1 cellular context compared by ENCODE assay signal in the genomic region with DNA sequence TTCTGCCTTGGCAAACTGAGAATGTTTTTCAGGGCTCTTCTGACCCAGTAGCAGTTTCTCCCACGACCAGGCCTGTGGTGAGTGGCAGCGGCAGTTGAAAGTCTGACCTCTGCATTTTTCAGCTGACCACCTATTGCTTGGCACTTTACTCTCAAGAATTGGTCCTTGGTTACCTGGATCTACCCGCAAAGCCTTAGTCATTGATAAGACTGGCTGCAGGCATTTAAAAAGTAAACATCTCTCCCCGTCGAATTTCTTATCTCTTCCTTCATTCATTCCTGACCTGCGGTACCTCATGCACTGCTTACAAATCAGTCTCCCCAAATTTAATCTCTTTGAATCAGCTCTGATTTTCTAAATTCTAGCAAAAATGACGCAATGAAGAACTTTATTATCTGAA.
TF ChIP-seq lines count a peak whose summit lies in the region.

No MANE protein-coding gene starts in this region.

TF ChIP-seq in K562, 482 proteins besides CTCF, POLR2A, EP300 and RAD21 (continued from another document):
- TF ChIP-seq, protein P1, sequence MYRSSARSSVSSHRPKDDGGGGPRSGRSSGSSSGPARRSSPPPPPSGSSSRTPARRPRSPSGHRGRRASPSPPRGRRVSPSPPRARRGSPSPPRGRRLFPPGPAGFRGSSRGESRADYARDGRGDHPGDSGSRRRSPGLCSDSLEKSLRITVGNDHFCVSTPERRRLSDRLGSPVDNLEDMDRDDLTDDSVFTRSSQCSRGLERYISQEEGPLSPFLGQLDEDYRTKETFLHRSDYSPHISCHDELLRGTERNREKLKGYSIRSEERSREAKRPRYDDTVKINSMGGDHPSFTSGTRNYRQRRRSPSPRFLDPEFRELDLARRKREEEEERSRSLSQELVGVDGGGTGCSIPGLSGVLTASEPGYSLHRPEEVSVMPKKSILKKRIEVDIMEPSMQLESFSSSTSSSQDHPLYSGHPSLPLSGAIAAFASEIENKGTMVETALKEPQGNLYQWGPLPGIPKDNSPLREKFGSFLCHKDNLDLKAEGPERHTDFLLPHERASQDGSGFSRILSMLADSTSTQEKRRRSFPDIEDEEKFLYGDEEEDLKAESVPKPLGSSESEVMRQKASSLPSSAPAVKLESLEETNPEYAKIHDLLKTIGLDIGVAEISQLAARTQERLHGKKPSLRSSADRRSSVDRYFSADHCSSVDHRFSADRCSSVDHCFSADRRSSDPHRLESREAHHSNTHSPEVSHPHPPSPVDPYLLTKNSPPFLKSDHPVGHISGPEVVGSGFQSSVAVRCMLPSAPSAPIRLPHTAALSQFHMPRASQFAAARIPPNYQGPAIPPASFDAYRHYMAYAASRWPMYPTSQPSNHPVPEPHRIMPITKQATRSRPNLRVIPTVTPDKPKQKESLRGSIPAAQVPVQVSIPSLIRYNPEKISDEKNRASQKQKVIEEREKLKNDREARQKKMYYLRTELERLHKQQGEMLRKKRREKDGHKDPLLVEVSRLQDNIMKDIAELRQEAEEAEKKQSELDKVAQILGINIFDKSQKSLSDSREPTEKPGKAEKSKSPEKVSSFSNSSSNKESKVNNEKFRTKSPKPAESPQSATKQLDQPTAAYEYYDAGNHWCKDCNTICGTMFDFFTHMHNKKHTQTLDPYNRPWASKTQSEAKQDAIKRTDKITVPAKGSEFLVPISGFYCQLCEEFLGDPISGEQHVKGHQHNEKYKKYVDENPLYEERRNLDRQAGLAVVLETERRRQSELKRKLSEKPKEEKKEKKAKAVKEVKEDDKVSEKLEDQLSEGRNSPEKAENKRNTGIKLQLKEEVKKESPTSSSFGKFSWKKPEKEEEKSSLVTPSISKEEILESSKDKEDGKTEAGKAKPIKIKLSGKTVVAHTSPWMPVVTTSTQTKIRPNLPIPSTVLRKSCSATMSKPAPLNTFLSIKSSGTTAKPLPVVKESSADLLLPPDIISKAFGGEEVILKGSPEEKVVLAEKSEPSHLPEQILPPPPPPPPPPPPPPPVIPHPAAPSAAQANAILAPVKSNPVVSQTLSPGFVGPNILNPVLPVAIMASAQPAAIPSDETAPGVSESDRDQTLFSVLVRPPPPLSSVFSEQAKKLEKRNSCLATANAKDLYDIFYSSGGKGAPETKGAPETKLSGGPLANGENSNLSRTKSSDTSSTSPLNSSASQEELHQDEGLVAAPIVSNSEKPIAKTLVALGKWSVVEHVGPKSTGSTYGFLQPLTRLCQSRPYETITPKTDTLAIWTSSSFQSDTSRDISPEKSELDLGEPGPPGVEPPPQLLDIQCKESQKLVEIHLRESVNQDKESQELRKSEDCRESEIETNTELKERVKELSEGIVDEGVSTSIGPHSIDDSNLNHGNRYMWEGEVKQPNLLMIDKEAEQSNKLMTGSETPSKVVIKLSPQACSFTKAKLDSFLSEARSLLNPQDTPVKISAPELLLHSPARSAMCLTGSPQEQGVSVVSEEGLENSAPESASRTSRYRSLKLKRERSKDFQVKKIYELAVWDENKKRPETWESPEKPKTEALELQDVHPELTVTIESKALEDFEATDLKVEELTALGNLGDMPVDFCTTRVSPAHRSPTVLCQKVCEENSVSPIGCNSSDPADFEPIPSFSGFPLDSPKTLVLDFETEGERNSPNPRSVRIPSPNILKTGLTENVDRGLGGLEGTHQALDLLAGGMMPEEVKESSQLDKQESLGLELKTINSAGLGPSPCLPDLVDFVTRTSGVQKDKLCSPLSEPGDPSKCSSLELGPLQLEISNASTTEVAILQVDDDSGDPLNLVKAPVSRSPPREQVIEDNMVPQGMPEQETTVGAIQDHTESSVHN (IDR thresholded peaks at IDR 0.05; ENCODE audit: borderline replicate concordance in 1 of 2, low read depth in 1 of 2) = no peak
- TF ChIP-seq NCOA4 (IDR thresholded peaks at IDR 0.05; ENCODE audit: partially characterized antibody) = no peak
- TF ChIP-seq ZNF12 (CRISPR knock-in tag; IDR thresholded peaks at IDR 0.05) = no peak
- TF ChIP-seq, protein P2, sequence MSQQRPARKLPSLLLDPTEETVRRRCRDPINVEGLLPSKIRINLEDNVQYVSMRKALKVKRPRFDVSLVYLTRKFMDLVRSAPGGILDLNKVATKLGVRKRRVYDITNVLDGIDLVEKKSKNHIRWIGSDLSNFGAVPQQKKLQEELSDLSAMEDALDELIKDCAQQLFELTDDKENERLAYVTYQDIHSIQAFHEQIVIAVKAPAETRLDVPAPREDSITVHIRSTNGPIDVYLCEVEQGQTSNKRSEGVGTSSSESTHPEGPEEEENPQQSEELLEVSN (IDR thresholded peaks at IDR 0.05; ENCODE audit: borderline replicate concordance in 1 of 2, extremely low read depth in 1 of 2, insufficient read depth in 1 of 2, insufficient read length in 1 of 2, low read depth in 1 of 2, low read length in 1 of 2, poor library complexity in 1 of 2, severe bottlenecking in 1 of 2) = no peak
- no peak for TF ChIP-seq RBM25 (IDR thresholded peaks at IDR 0.05; ENCODE audit: low read depth, low read length, severe bottlenecking)
- TF ChIP-seq, protein P3, sequence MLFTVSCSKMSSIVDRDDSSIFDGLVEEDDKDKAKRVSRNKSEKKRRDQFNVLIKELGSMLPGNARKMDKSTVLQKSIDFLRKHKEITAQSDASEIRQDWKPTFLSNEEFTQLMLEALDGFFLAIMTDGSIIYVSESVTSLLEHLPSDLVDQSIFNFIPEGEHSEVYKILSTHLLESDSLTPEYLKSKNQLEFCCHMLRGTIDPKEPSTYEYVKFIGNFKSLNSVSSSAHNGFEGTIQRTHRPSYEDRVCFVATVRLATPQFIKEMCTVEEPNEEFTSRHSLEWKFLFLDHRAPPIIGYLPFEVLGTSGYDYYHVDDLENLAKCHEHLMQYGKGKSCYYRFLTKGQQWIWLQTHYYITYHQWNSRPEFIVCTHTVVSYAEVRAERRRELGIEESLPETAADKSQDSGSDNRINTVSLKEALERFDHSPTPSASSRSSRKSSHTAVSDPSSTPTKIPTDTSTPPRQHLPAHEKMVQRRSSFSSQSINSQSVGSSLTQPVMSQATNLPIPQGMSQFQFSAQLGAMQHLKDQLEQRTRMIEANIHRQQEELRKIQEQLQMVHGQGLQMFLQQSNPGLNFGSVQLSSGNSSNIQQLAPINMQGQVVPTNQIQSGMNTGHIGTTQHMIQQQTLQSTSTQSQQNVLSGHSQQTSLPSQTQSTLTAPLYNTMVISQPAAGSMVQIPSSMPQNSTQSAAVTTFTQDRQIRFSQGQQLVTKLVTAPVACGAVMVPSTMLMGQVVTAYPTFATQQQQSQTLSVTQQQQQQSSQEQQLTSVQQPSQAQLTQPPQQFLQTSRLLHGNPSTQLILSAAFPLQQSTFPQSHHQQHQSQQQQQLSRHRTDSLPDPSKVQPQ (CRISPR knock-in tag; IDR thresholded peaks at IDR 0.05; ENCODE audit: borderline replicate concordance) = no peak
- TF ChIP-seq TRIM28 (IDR thresholded peaks at IDR 0.05) = no peak
- no peak for TF ChIP-seq ZNF174 (CRISPR knock-in tag; IDR thresholded peaks at IDR 0.05)
- TF ChIP-seq, protein P4, sequence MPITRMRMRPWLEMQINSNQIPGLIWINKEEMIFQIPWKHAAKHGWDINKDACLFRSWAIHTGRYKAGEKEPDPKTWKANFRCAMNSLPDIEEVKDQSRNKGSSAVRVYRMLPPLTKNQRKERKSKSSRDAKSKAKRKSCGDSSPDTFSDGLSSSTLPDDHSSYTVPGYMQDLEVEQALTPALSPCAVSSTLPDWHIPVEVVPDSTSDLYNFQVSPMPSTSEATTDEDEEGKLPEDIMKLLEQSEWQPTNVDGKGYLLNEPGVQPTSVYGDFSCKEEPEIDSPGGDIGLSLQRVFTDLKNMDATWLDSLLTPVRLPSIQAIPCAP (CRISPR knock-in tag; IDR thresholded peaks at IDR 0.05; ENCODE audit: borderline replicate concordance) = no peak
- TF ChIP-seq KDM1A (IDR thresholded peaks at IDR 0.05) = peak; percentile 51 to 55; a peak in 2 of 4 replicates
- no peak for TF ChIP-seq RB1 (IDR thresholded peaks at IDR 0.05; ENCODE audit: low read depth)
- TF ChIP-seq EP400 (IDR thresholded peaks at IDR 0.05) = no peak
- TF ChIP-seq, protein P5, sequence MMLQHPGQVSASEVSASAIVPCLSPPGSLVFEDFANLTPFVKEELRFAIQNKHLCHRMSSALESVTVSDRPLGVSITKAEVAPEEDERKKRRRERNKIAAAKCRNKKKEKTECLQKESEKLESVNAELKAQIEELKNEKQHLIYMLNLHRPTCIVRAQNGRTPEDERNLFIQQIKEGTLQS (IDR thresholded peaks at IDR 0.05) = 0 out of 2 replicates have a peak, but pooled peaks have one; percentile 22
- TF ChIP-seq, protein P5 (CRISPR knock-in tag; conservative IDR thresholded peaks at IDR 0.05) = no peak
- no peak for TF ChIP-seq HMGN3 (IDR thresholded peaks at IDR 0.05; ENCODE audit: borderline replicate concordance, extremely low read depth, insufficient read length, low read depth, low read length)
- TF ChIP-seq ZNF253 (CRISPR knock-in tag; conservative IDR thresholded peaks at IDR 0.05) = no peak
TF ChIP-seq in K562: peak in this region for 2.
